In genomic region chr7:36309301-36309700, GRCh38 we compare ENCODE assay signal across 19 cellular contexts.
"Had no signal": no experiment of that assay in that cellular context is flagged by ENCODE, and none has a peak within 500 bp of the region (broad histone marks: within the 10 kb centered on the region; RNA-seq: fewer than 3 reads in every experiment).

No MANE protein-coding gene starts in this region.

- H3K36me3 Mint-ChIP-seq: activated naive CD4-positive, alpha-beta T cell treated with anti-CD3 and anti-CD28 coated beads, Interleukin-2, amount 50 U/mL, for 72 hours; naive thymus-derived CD4-positive, alpha-beta T cell had no signal

- DNase-seq: activated CD4-positive, alpha-beta T cell treated with anti-CD3 and anti-CD28 coated beads, Interleukin-2, amount 10 ng/mL, durations not matched to agents 24 days and 14 days; activated CD8-positive, alpha-beta T cell treated with anti-CD3 and anti-CD28 coated beads for 36 hours; activated gamma-delta T cell treated with Interleukin-2 at 50 U/mL for 16 hours; activated T-cell treated with anti-CD3 and anti-CD28 coated beads, Interleukin-2, amount 50 U/mL, for 72 hours; kidney; left lung; mucosa of descending colon; retina; stimulated activated CD4-positive, alpha-beta T cell treated with anti-CD3 and anti-CD28 coated beads, Interleukin-12 subunit alpha, Interleukin-12 subunit beta, amount 100 ng/mL, for 4 hours; stimulated activated CD4-positive, alpha-beta T cell treated with anti-CD3 and anti-CD28 coated beads, Interleukin-1b, Interleukin-23, amount 100 ng/mL, for 48 hours; stimulated activated naive CD8-positive, alpha-beta T cell treated with anti-CD3 and anti-CD28 coated beads, Interleukin-15, Interleukin-2, amounts not matched to agents 100 U/mL and 50 U/mL, for 24 hours; trophoblast cell had no signal

- H3K4me3 Mint-ChIP-seq: activated CD4-positive, alpha-beta T cell treated with anti-CD3 and anti-CD28 coated beads, Interleukin-2, amount 10 ng/mL, durations not matched to agents 24 days and 14 days; activated CD8-positive, alpha-beta T cell treated with anti-CD3 and anti-CD28 coated beads for 36 hours; activated T-cell treated with anti-CD3 and anti-CD28 coated beads, Interleukin-2, amount 50 U/mL, for 72 hours; naive thymus-derived CD4-positive, alpha-beta T cell had no signal

- FAIRE-seq: astrocyte, frontal cortex, kidney had no signal

- H3K27me3 ChIP-seq: adrenal gland, breast epithelium, left lung had no signal

- H3K27ac Mint-ChIP-seq: activated CD4-positive, alpha-beta T cell treated with anti-CD3 and anti-CD28 coated beads, Interleukin-2, amount 10 ng/mL, durations not matched to agents 24 days and 14 days; activated CD8-positive, alpha-beta T cell treated with anti-CD3 and anti-CD28 coated beads for 36 hours; activated naive CD4-positive, alpha-beta T cell treated with anti-CD3 and anti-CD28 coated beads, Interleukin-2, amount 50 U/mL, for 72 hours; activated T-cell treated with anti-CD3 and anti-CD28 coated beads, Interleukin-2, amount 50 U/mL, for 72 hours; naive thymus-derived CD4-positive, alpha-beta T cell had no signal

- ATAC-seq: activated CD8-positive, alpha-beta T cell treated with anti-CD3 and anti-CD28 coated beads for 36 hours; activated naive CD4-positive, alpha-beta T cell treated with anti-CD3 and anti-CD28 coated beads, Interleukin-2, amount 50 U/mL, for 72 hours; activated T-cell treated with anti-CD3 and anti-CD28 coated beads, Interleukin-2, amount 50 U/mL, for 72 hours; left lung; mucosa of descending colon; naive thymus-derived CD4-positive, alpha-beta T cell; stimulated activated naive CD8-positive, alpha-beta T cell treated with anti-CD3 and anti-CD28 coated beads, Interleukin-15, Interleukin-2, amounts not matched to agents 100 U/mL and 50 U/mL, for 24 hours had no signal

- H3K9me3 Mint-ChIP-seq: activated CD4-positive, alpha-beta T cell treated with anti-CD3 and anti-CD28 coated beads, Interleukin-2, amount 10 ng/mL, durations not matched to agents 24 days and 14 days; activated CD8-positive, alpha-beta T cell treated with anti-CD3 and anti-CD28 coated beads for 36 hours; activated naive CD4-positive, alpha-beta T cell treated with anti-CD3 and anti-CD28 coated beads, Interleukin-2, amount 50 U/mL, for 72 hours; activated T-cell treated with anti-CD3 and anti-CD28 coated beads, Interleukin-2, amount 50 U/mL, for 72 hours; naive thymus-derived CD4-positive, alpha-beta T cell had no signal

- H3K4me3 ChIP-seq: adrenal gland, breast epithelium, coronary artery, left lung, mucosa of descending colon had no signal

- H3K4me1 ChIP-seq: adrenal gland had no signal

- H3K27me3 Mint-ChIP-seq: activated CD4-positive, alpha-beta T cell treated with anti-CD3 and anti-CD28 coated beads, Interleukin-2, amount 10 ng/mL, durations not matched to agents 24 days and 14 days; activated CD8-positive, alpha-beta T cell treated with anti-CD3 and anti-CD28 coated beads for 36 hours; naive thymus-derived CD4-positive, alpha-beta T cell had no signal

- H3K36me3 ChIP-seq: adrenal gland, breast epithelium, left lung had no signal

- H3K9me3 ChIP-seq: adrenal gland, breast epithelium, left lung, mucosa of descending colon had no signal

- H3K27ac ChIP-seq: adrenal gland, breast epithelium, coronary artery, left lung had no signal
